27 cellular contexts compared by ENCODE assay signal in genomic region chr16:15581127-15581815, GRCh38.
DNase-seq lines count a peak whose midpoint lies in the region; ATAC-seq, FAIRE-seq and TF ChIP-seq lines count a peak whose summit lies in the region.
"Had no signal": no experiment of that assay in that cellular context is flagged by ENCODE, and none has a peak within 500 bp of the region (broad histone marks: within the 10 kb centered on the region; RNA-seq: fewer than 3 reads in every experiment).

No MANE protein-coding gene starts in this region.

- peaks cover 7% of the 10 kb centered on the region for H3K9me3 Mint-ChIP-seq in MCF 10A (ENCODE audit: unreplicated experiment)
- H3K9me3 Mint-ChIP-seq in stimulated activated memory B cell treated with anti-CD40 and anti-IgM and Interleukin-4, amounts not matched to agents 10 μg/mL and 1 μg/mL and 100 μg/mL, for 72 hours: peaks cover 11% of the 10 kb centered on the region

- H3K9ac ChIP-seq in mammary epithelial cell (ENCODE audit: insufficient read depth, low read length) (no peak overlapping the region), endothelial cell of umbilical vein (replicated peaks; ENCODE audit: extremely low read depth, insufficient read depth, low read length) (no peak overlapping the region)

- in situ Hi-C loops in mammary epithelial cell (cut with MboI; ENCODE audit: low sequenced_read_pairs in 2 of 2): no loop called here
- in situ Hi-C loops in GM13976 (cut with MboI; ENCODE audit: low sequenced_read_pairs, unreplicated experiment): no loop called here

- H3K27me3 Mint-ChIP-seq in MCF 10A (ENCODE audit: insufficient read depth, unreplicated experiment): no peaks in the 10 kb centered on the region
- no peaks in the 10 kb centered on the region for H3K27me3 Mint-ChIP-seq in stimulated activated memory B cell treated with anti-CD40 and anti-IgM and Interleukin-4, amounts not matched to agents 10 μg/mL and 1 μg/mL and 100 μg/mL, for 72 hours
- H3K27me3 Mint-ChIP-seq: activated naive CD8-positive, alpha-beta T cell treated with anti-CD3 and anti-CD28 coated beads, Interleukin-2, amount 50 U/mL, for 24 hours; naive thymus-derived CD8-positive, alpha-beta T cell had no signal

- H4K20me1 ChIP-seq in mammary epithelial cell (ENCODE audit: insufficient read depth, low read length) (no peaks in the 10 kb centered on the region), endothelial cell of umbilical vein (replicated peaks; ENCODE audit: control insufficient read depth, extremely low read depth, insufficient read depth, low read length) (no peaks in the 10 kb centered on the region)

- TF ChIP-seq POLR2A in endothelial cell of umbilical vein (IDR thresholded peaks at IDR 0.05; ENCODE audit: low read depth, low read length): no peak
- TF ChIP-seq POLR2A in stomach (IDR thresholded peaks at IDR 0.05): no peak

- no peak overlapping the region for H3K27ac Mint-ChIP-seq in MCF 10A (ENCODE audit: low read depth, unreplicated experiment)
- peak overlapping the region; percentile 49 for H3K27ac Mint-ChIP-seq in stimulated activated memory B cell treated with anti-CD40 and anti-IgM and Interleukin-4, amounts not matched to agents 10 μg/mL and 1 μg/mL and 100 μg/mL, for 72 hours
- H3K27ac Mint-ChIP-seq: activated naive CD8-positive, alpha-beta T cell treated with anti-CD3 and anti-CD28 coated beads, Interleukin-2, amount 50 U/mL, for 24 hours; CD8-positive, alpha-beta T cell; stimulated activated effector memory CD8-positive, alpha-beta T cell treated with anti-CD3 and anti-CD28 coated beads, Interleukin-12 subunit alpha, Interleukin-12 subunit beta, amount 100 ng/mL, for 72 hours had no signal

- WGBS in mammary epithelial cell (ENCODE audit: low coverage, missing lambda C conversion rate): 83% methylated on average over 10 of the region's 10 CpGs
- WGBS in stomach, 5 donors: 85 to 90% (median 87%) methylated on average over 10 of the region's 10 CpGs

- no peak overlapping the region for H3K27ac ChIP-seq in mammary epithelial cell (ENCODE audit: insufficient read depth, low read depth, low read length)
- peak overlapping the region; percentile 58 for H3K27ac ChIP-seq in endothelial cell of umbilical vein (ENCODE audit: insufficient read depth, low read depth, low read length)
- H3K27ac ChIP-seq in stomach: peak overlapping the region in 1 of 5 donors; percentile 28
- H3K27ac ChIP-seq: body of pancreas, HL-60 had no signal

- H3K4me3 ChIP-seq in mammary epithelial cell (replicated peaks in 1 of 3; ENCODE audit: insufficient read depth in 1 of 3, low read depth in 2 of 3, low read length in 3 of 3) (no peak overlapping the region), endothelial cell of umbilical vein (replicated peaks in 1 of 3; ENCODE audit: insufficient read depth in 1 of 3, low read depth in 1 of 3, low read length in 3 of 3) (no peak overlapping the region), stomach (no peak overlapping the region), MG63 (no peak overlapping the region)
- H3K4me3 ChIP-seq: body of pancreas had no signal

- H3K9me1 ChIP-seq in endothelial cell of umbilical vein (replicated peaks; ENCODE audit: control insufficient read depth, extremely low read depth, insufficient read depth, low read length): no peaks in the 10 kb centered on the region

- CTCF ChIA-PET in mammary epithelial cell (lab: Charles Lee; ENCODE audit: low non-redundant PET) (no interaction called here), MCF 10A (lab: Yijun Ruan, JAX) (interaction anchor here (0.5 to 1.1 kb wide), 4 partner anchors 8 to 45 kb away, joined by 3 to 5 read pairs (median 3); no protein-coding TSS in a partner anchor), endothelial cell of umbilical vein (lab: Charles Lee) (interaction anchor here (1.1 to 1.4 kb wide), 2 partner anchors 10 to 16 kb away, joined by 3 to 8 read pairs; no protein-coding TSS in a partner anchor)

- intact Hi-C loops in mammary epithelial cell (cut with micrococcal nuclease) (no loop called here), MCF 10A (cut with micrococcal nuclease) (no loop called here), endothelial cell of umbilical vein (cut with micrococcal nuclease) (loop anchor here (1.0 kb wide), 1 partner anchor 9 kb away; no protein-coding TSS in a partner anchor), stomach (cut with DNase I; ENCODE audit: low total_unique reads) (no loop called here)

- FAIRE-seq in endothelial cell of umbilical vein (lab: Jason Lieb, UNC): peak; percentile 96
- FAIRE-seq: GM12891, islet of Langerhans, TTC549, urothelium cell line had no signal

- no peak for TF ChIP-seq EP300 in stomach (IDR thresholded peaks at IDR 0.05)

- dilution Hi-C loops in mammary epithelial cell (cut with HindIII; ENCODE audit: low sequenced_read_pairs): loop anchor here (5.0 kb wide), 1 partner anchor 74 kb away; no protein-coding TSS in a partner anchor
- dilution Hi-C loops in endothelial cell of umbilical vein (cut with MboI; ENCODE audit: extremely low pct_ligation_motif_present, low sequenced_read_pairs): no loop called here

- no peak overlapping the region for H3K4me3 Mint-ChIP-seq in MCF 10A (ENCODE audit: unreplicated experiment)
- H3K4me3 Mint-ChIP-seq in stimulated activated memory B cell treated with anti-CD40 and anti-IgM and Interleukin-4, amounts not matched to agents 10 μg/mL and 1 μg/mL and 100 μg/mL, for 72 hours: no peak overlapping the region
- H3K4me3 Mint-ChIP-seq: activated naive CD8-positive, alpha-beta T cell treated with anti-CD3 and anti-CD28 coated beads, Interleukin-2, amount 50 U/mL, for 24 hours; CD8-positive, alpha-beta T cell; naive thymus-derived CD8-positive, alpha-beta T cell; stimulated activated effector memory CD8-positive, alpha-beta T cell treated with anti-CD3 and anti-CD28 coated beads, Interleukin-12 subunit alpha, Interleukin-12 subunit beta, amount 100 ng/mL, for 72 hours had no signal

- ATAC-seq in stimulated activated memory B cell treated with anti-CD40 and anti-IgM and Interleukin-4, amounts not matched to agents 10 μg/mL and 1 μg/mL and 100 μg/mL, for 72 hours: no peak
- ATAC-seq: activated naive CD8-positive, alpha-beta T cell treated with anti-CD3 and anti-CD28 coated beads, Interleukin-2, amount 50 U/mL, for 24 hours; body of pancreas; CD8-positive, alpha-beta T cell; naive thymus-derived CD8-positive, alpha-beta T cell; stimulated activated effector memory CD8-positive, alpha-beta T cell treated with anti-CD3 and anti-CD28 coated beads, Interleukin-12 subunit alpha, Interleukin-12 subunit beta, amount 100 ng/mL, for 72 hours had no signal

- H2AFZ ChIP-seq in mammary epithelial cell (ENCODE audit: low read depth, low read length) (peak overlapping the region; percentile 23), endothelial cell of umbilical vein (ENCODE audit: low read depth, low read length) (peak overlapping the region; percentile 82)

- TF ChIP-seq CTCF in mammary epithelial cell (conservative IDR thresholded peaks at IDR 0.05 in 1 of 2, IDR thresholded peaks at IDR 0.05 in 1 of 2; ENCODE audit: extremely low read depth in 1 of 2, insufficient read depth in 1 of 2, low read depth in 1 of 2, low read length in 2 of 2) (no peak), MCF 10A (IDR thresholded peaks at IDR 0.05; ENCODE audit: unreplicated experiment) (no peak), endothelial cell of umbilical vein (IDR thresholded peaks at IDR 0.05; ENCODE audit: extremely low read depth in 1 of 2, insufficient read depth in 1 of 2, low read depth in 1 of 2, low read length in 2 of 2) (no peak), stomach (IDR thresholded peaks at IDR 0.05) (no peak), GM13976 (IDR thresholded peaks at IDR 0.05; ENCODE audit: borderline replicate concordance, control extremely low read depth, extremely low read depth, insufficient read depth, missing control alignments) (no peak)

- BruUV-seq in mammary epithelial cell (replicated peaks; lab: Mats Ljungman, UMichigan) (no TSS peak), MCF 10A (replicated peaks; lab: Mats Ljungman, UMichigan) (no TSS peak), endothelial cell of umbilical vein (replicated peaks; lab: Mats Ljungman, UMichigan) (no TSS peak)

- H3K9me3 ChIP-seq in mammary epithelial cell (replicated peaks; ENCODE audit: insufficient read depth, low read length): no peaks in the 10 kb centered on the region
- no peaks in the 10 kb centered on the region for H3K9me3 ChIP-seq in endothelial cell of umbilical vein (replicated peaks; ENCODE audit: control insufficient read depth, insufficient read depth, low read length)
- H3K9me3 ChIP-seq in stomach: peaks cover 0 to 9% (median 0%) of the 10 kb centered on the region in 4 donors
- peaks cover 6% of the 10 kb centered on the region for H3K9me3 ChIP-seq in MG63
- H3K9me3 ChIP-seq: body of pancreas had no signal

- no peak for DNase-seq in mammary epithelial cell
- no peak for DNase-seq in MCF 10A (ENCODE audit: unreplicated experiment)
- DNase-seq in RKO (ENCODE audit: low spot score): peak; percentile 11
- peak; percentile 61 for DNase-seq in endothelial cell of umbilical vein (ENCODE audit: low read depth, low spot score)
- DNase-seq in stomach: no peak
- no peak for DNase-seq in MG63
- no peak for DNase-seq in GM13976 (ENCODE audit: low spot score)
- DNase-seq: activated CD4-positive, CD25-positive, alpha-beta regulatory T cell treated with anti-CD3 and anti-CD28 coated beads, Interleukin-2, amount 50 U/mL, for 72 hours; activated gamma-delta T cell; activated naive CD8-positive, alpha-beta T cell treated with anti-CD3 and anti-CD28 coated beads, Interleukin-2, amount 50 U/mL, for 24 hours; activated T-cell treated with anti-CD3 and anti-CD28 coated beads for 4 hours; body of pancreas; CD8-positive, alpha-beta T cell; naive thymus-derived CD8-positive, alpha-beta T cell; NCI-H1092 treated with DMSO at 0.1 percent for 48 hours; NCI-H1930; NCI-H526; retina; stimulated activated CD4-positive, alpha-beta T cell treated with anti-CD3 and anti-CD28 coated beads, Interleukin-4, amount 100 ng/mL, for 24 hours; T-helper 1 cell had no signal

- no peaks in the 10 kb centered on the region for H3K36me3 ChIP-seq in mammary epithelial cell (ENCODE audit: insufficient read depth, low read length)
- H3K36me3 ChIP-seq in endothelial cell of umbilical vein (ENCODE audit: control insufficient read depth in 2 of 2, extremely low read depth in 1 of 2, insufficient read depth in 2 of 2, low read length in 2 of 2): no peaks in the 10 kb centered on the region
- peaks cover 0 to 52% (median 36%) of the 10 kb centered on the region in 4 donors for H3K36me3 ChIP-seq in stomach
- H3K36me3 ChIP-seq in MG63: peaks cover 16% of the 10 kb centered on the region

- peaks cover 6% of the 10 kb centered on the region for H3K4me1 Mint-ChIP-seq in MCF 10A (ENCODE audit: insufficient read depth, unreplicated experiment)
- peaks cover 6% of the 10 kb centered on the region for H3K4me1 Mint-ChIP-seq in stimulated activated memory B cell treated with anti-CD40 and anti-IgM and Interleukin-4, amounts not matched to agents 10 μg/mL and 1 μg/mL and 100 μg/mL, for 72 hours
- H3K4me1 Mint-ChIP-seq: stimulated activated effector memory CD8-positive, alpha-beta T cell treated with anti-CD3 and anti-CD28 coated beads, Interleukin-12 subunit alpha, Interleukin-12 subunit beta, amount 100 ng/mL, for 72 hours had no signal

- H3K79me2 ChIP-seq in mammary epithelial cell (ENCODE audit: insufficient read depth, low read length) (no peaks in the 10 kb centered on the region), endothelial cell of umbilical vein (ENCODE audit: control insufficient read depth, insufficient read depth, low read length) (no peaks in the 10 kb centered on the region)

- H3K4me2 ChIP-seq in mammary epithelial cell (ENCODE audit: insufficient read depth, low read depth, low read length) (no peak overlapping the region), endothelial cell of umbilical vein (ENCODE audit: insufficient read depth, low read length) (peak overlapping the region; percentile 72)

- H3K4me1 ChIP-seq in mammary epithelial cell (ENCODE audit: insufficient read depth, low read length) (no peaks in the 10 kb centered on the region), endothelial cell of umbilical vein (ENCODE audit: control insufficient read depth, extremely low read depth, insufficient read depth, low read length) (peaks cover 15% of the 10 kb centered on the region), stomach (peaks cover 0 to 12% (median 0%) of the 10 kb centered on the region in 4 donors)
- H3K4me1 ChIP-seq: body of pancreas had no signal

- POLR2A ChIA-PET in MCF 10A (lab: Yijun Ruan, JAX): interaction anchor here (1.8 kb wide), 1 partner anchor 9 kb away, joined by 5 read pairs; no protein-coding TSS in a partner anchor
- POLR2A ChIA-PET in endothelial cell of umbilical vein (lab: Charles Lee): no interaction called here

- H3K36me3 Mint-ChIP-seq in MCF 10A (ENCODE audit: insufficient read depth, unreplicated experiment): no peaks in the 10 kb centered on the region
- peaks cover 58% of the 10 kb centered on the region for H3K36me3 Mint-ChIP-seq in stimulated activated memory B cell treated with anti-CD40 and anti-IgM and Interleukin-4, amounts not matched to agents 10 μg/mL and 1 μg/mL and 100 μg/mL, for 72 hours
- H3K36me3 Mint-ChIP-seq: stimulated activated effector memory CD8-positive, alpha-beta T cell treated with anti-CD3 and anti-CD28 coated beads, Interleukin-12 subunit alpha, Interleukin-12 subunit beta, amount 100 ng/mL, for 72 hours had no signal

- H3K27me3 ChIP-seq in mammary epithelial cell (ENCODE audit: insufficient read depth, low read length): no peaks in the 10 kb centered on the region
- no peaks in the 10 kb centered on the region for H3K27me3 ChIP-seq in endothelial cell of umbilical vein (ENCODE audit: control insufficient read depth in 2 of 2, insufficient read depth in 2 of 2, low read length in 2 of 2)
- no peaks in the 10 kb centered on the region for H3K27me3 ChIP-seq in stomach
- H3K27me3 ChIP-seq in MG63: no peaks in the 10 kb centered on the region
- H3K27me3 ChIP-seq: body of pancreas had no signal

Comparison
In these comparisons a context has a peak if more than half of its experiments do, and no peak if none do; other contexts are left out.
1. DNase-seq: peak in RKO (single experiment) and endothelial cell of umbilical vein (single experiment); none in mammary epithelial cell (single experiment), MCF 10A (single experiment), stomach (single experiment), MG63 (single experiment) and GM13976 (single experiment).